In genomic region chr16:56478228-56479049, GRCh38 we compare ENCODE assay signal across 1 cellular context.
TF ChIP-seq lines count a peak whose summit lies in the region.

No MANE protein-coding gene starts in this region.

TF ChIP-seq in K562, 482 proteins besides CTCF, POLR2A, EP300 and RAD21 (continued from another document and continues in another):
- TF ChIP-seq AFF4 (CRISPR knock-in tag; IDR thresholded peaks at IDR 0.05) (no peak), ZNF780A (CRISPR knock-in tag; IDR thresholded peaks at IDR 0.05) (no peak), ARID2 (IDR thresholded peaks at IDR 0.05) (no peak), ESRRA (IDR thresholded peaks at IDR 0.05; ENCODE audit: borderline replicate concordance, low read depth) (no peak), MTF1 (CRISPR knock-in tag; IDR thresholded peaks at IDR 0.05; ENCODE audit: borderline replicate concordance) (no peak), ZNF77 (CRISPR knock-in tag; IDR thresholded peaks at IDR 0.05) (no peak), SMARCA5 (IDR thresholded peaks at IDR 0.05) (no peak), SIRT6 (IDR thresholded peaks at IDR 0.05; ENCODE audit: low read depth, low read length) (no peak), HDAC1 (IDR thresholded peaks at IDR 0.05) (no peak), NR3C1 (CRISPR knock-in tag; IDR thresholded peaks at IDR 0.05) (no peak), CC2D1A (IDR thresholded peaks at IDR 0.05) (no peak), ELK3 (CRISPR knock-in tag; IDR thresholded peaks at IDR 0.05) (no peak), MIER1 (IDR thresholded peaks at IDR 0.05; ENCODE audit: low read depth) (no peak), C11orf30 (IDR thresholded peaks at IDR 0.05; ENCODE audit: low read depth) (no peak), MXI1 (IDR thresholded peaks at IDR 0.05; ENCODE audit: low read depth, low read length) (no peak), JUNB (CRISPR knock-in tag; conservative IDR thresholded peaks at IDR 0.05) (no peak), CBX5 (IDR thresholded peaks at IDR 0.05; ENCODE audit: borderline replicate concordance, low read depth) (no peak), ZNF561 (CRISPR knock-in tag; conservative IDR thresholded peaks at IDR 0.05) (no peak), RBBP5 (IDR thresholded peaks at IDR 0.05; ENCODE audit: borderline replicate concordance, insufficient read depth, low read length, poor library complexity, severe bottlenecking) (no peak), ZNF696 (CRISPR knock-in tag; conservative IDR thresholded peaks at IDR 0.05) (no peak), ARID4B (CRISPR knock-in tag; IDR thresholded peaks at IDR 0.05) (no peak), ZNF609 (CRISPR knock-in tag; IDR thresholded peaks at IDR 0.05; ENCODE audit: borderline replicate concordance) (no peak), POLR2G (IDR thresholded peaks at IDR 0.05; ENCODE audit: low read depth, low read length) (no peak), AFF1 (IDR thresholded peaks at IDR 0.05; ENCODE audit: low read depth in 1 of 2, partially characterized antibody in 2 of 2) (peak in 1 of 2 experiments; percentile 41), HNRNPUL1 (IDR thresholded peaks at IDR 0.05; ENCODE audit: low read length) (no peak), TCFL5 (CRISPR knock-in tag; conservative IDR thresholded peaks at IDR 0.05) (no peak), IFI16 (CRISPR knock-in tag; IDR thresholded peaks at IDR 0.05) (no peak), ZNF445 (CRISPR knock-in tag; IDR thresholded peaks at IDR 0.05; ENCODE audit: low read depth) (no peak), RBM17 (IDR thresholded peaks at IDR 0.05; ENCODE audit: borderline replicate concordance, low read depth, low read length) (no peak), THAP12 (CRISPR knock-in tag; IDR thresholded peaks at IDR 0.05) (no peak), EZH2 (IDR thresholded peaks at IDR 0.05; ENCODE audit: borderline replicate concordance, low read depth, low read length) (no peak), KAT7 (CRISPR knock-in tag; IDR thresholded peaks at IDR 0.05; ENCODE audit: borderline replicate concordance) (no peak), ILF3 (IDR thresholded peaks at IDR 0.05; ENCODE audit: borderline replicate concordance) (no peak), ZC3H8 (IDR thresholded peaks at IDR 0.05) (no peak), RBM14 (IDR thresholded peaks at IDR 0.05; ENCODE audit: borderline replicate concordance, insufficient read depth, low read depth, low read length) (no peak), FOXA3 (CRISPR knock-in tag; conservative IDR thresholded peaks at IDR 0.05 in 1 of 2, IDR thresholded peaks at IDR 0.05 in 1 of 2) (peak in 1 of 2 experiments; percentile 93; a peak in 2 of 4 replicates), PHB2 (IDR thresholded peaks at IDR 0.05; ENCODE audit: low read depth) (no peak), SMAD1 (IDR thresholded peaks at IDR 0.05; ENCODE audit: low read depth, low read length, partially characterized antibody) (no peak), KLF16 (IDR thresholded peaks at IDR 0.05) (no peak), ILK (tag; IDR thresholded peaks at IDR 0.05; ENCODE audit: borderline replicate concordance, low read depth) (no peak), TRIM24 (IDR thresholded peaks at IDR 0.05) (peak; percentile 46 to 77; a peak in 2 of 4 replicates), ZNF444 (CRISPR knock-in tag; IDR thresholded peaks at IDR 0.05) (no peak), TAL1 (IDR thresholded peaks at IDR 0.05) (peak; percentile 32; the same call in 1 of the 2 replicates), E2F5 (CRISPR knock-in tag; IDR thresholded peaks at IDR 0.05) (no peak)
